In genomic region chr6:104320896-104321295, GRCh38 we compare ENCODE assay signal across 26 cellular contexts.
"Had no signal": no experiment of that assay in that cellular context is flagged by ENCODE, and none has a peak within 500 bp of the region (broad histone marks: within the 10 kb centered on the region; RNA-seq: fewer than 3 reads in every experiment).

No MANE protein-coding gene starts in this region.

- H3K9ac ChIP-seq: neural progenitor cell, parathyroid adenoma had no signal

- H2AFZ ChIP-seq: neural progenitor cell, parathyroid adenoma had no signal

- H3K4me3 ChIP-seq: neural progenitor cell, ovary, psoas muscle, skin epidermis, smooth muscle cell, spleen, stomach, thoracic aorta, thyroid gland, tibial nerve, upper lobe of left lung, vagina had no signal

- H3K4me2 ChIP-seq: neural progenitor cell, smooth muscle cell had no signal

- ATAC-seq: naive thymus-derived CD4-positive, alpha-beta T cell; natural killer cell; psoas muscle; right cardiac atrium; sciatic nerve; stimulated activated effector memory CD8-positive, alpha-beta T cell treated with anti-CD3 and anti-CD28 coated beads, Interleukin-12 subunit alpha, Interleukin-12 subunit beta, amount 100 ng/mL, for 72 hours; stimulated activated naive B cell treated with anti-CD40 and anti-IgM and Interleukin-4, amounts not matched to agents 10 μg/mL and 1 μg/mL and 100 μg/mL, for 72 hours had no signal

- H3K27ac ChIP-seq: neural progenitor cell, ovary, parathyroid adenoma, psoas muscle, skin epidermis, spleen, stomach, thoracic aorta, thyroid gland, tibial nerve, upper lobe of left lung, vagina had no signal

- H3K27me3 ChIP-seq: neural progenitor cell, ovary, spleen, stomach, thyroid gland, tibial nerve, upper lobe of left lung, vagina had no signal

- H3K9me3 ChIP-seq: ovary, psoas muscle, spleen, stomach, thoracic aorta, thyroid gland, tibial nerve, upper lobe of left lung, vagina had no signal

- H3K36me3 ChIP-seq: neural progenitor cell, ovary, spleen, stomach, thoracic aorta, thyroid gland, tibial nerve, upper lobe of left lung, vagina had no signal

- DNase-seq: naive thymus-derived CD4-positive, alpha-beta T cell; natural killer cell; occipital lobe; ovary; psoas muscle; right cardiac atrium; spleen; stimulated activated CD4-positive, alpha-beta T cell treated with anti-CD3 and anti-CD28 coated beads, Interleukin-12 subunit alpha, Interleukin-12 subunit beta, amount 100 ng/mL, for 4 hours; stimulated activated CD4-positive, alpha-beta T cell treated with anti-CD3 and anti-CD28 coated beads, Interleukin-1b, Interleukin-23, amount 100 ng/mL, for 48 hours; stimulated activated CD4-positive, alpha-beta T cell treated with anti-CD3 and anti-CD28 coated beads, Interleukin-4, amount 100 ng/mL, for 24 hours; stimulated activated naive B cell treated with anti-CD40 and anti-IgM and Interleukin-4, amounts not matched to agents 10 μg/mL and 1 μg/mL and 100 μg/mL, for 72 hours; stimulated activated naive CD4-positive, alpha-beta T cell treated with Interleukin-2 at 50 U/mL for 16 hours; stomach; thyroid gland; trophoblast cell; upper lobe of left lung had no signal

- H3K4me1 ChIP-seq: neural progenitor cell, parathyroid adenoma, psoas muscle, thyroid gland, vagina had no signal

- FAIRE-seq: urothelium cell line had no signal

- H3K79me2 ChIP-seq: parathyroid adenoma had no signal
